1 cellular context compared by ENCODE assay signal in the genomic region with DNA sequence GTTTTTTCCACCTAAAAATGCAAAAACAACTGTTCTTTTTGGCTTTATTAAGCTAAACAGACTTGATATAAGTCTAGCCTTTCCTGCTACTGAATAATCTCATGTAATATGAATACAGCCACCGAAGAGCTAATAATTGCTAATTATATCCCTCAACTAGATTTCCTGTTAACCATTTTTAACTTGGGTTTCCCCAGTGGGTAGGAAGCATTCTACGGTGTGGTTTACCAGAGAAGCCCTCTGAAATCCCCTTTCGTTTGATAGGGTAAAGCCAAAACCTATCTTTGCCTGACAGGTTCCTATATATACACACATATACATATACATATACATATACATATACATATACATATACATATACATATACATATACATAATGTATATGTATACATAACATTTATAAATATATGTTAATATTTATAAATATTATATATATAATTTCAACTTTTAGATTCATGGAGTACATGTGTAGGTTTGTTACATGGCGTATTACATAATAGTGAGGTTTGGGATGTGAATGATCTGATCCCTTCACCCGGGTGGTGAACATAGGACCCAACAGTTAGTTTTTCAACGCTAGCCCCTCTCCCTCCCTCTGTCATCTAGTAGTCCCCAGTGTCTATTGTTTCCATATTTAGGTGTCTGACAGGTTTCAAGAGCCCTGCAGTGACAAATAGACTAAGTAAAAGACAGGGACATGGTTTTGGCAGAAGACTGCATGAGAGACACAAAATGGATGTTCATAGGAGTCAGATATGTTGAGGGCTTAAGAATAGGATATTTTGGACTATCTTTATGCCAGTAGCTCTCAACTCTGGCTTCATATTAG.
TF ChIP-seq lines count a peak whose summit lies in the region.

No MANE protein-coding gene starts in this region.

TF ChIP-seq in SK-N-SH treated with all-trans-retinoic acid at 6 μM for 48 hours, 23 proteins besides CTCF, POLR2A, EP300 and RAD21 (continued from another document):
- TF ChIP-seq RARB (CRISPR knock-in tag; IDR thresholded peaks at IDR 0.05) (no peak), BACH2 (CRISPR knock-in tag; IDR thresholded peaks at IDR 0.05; ENCODE audit: borderline replicate concordance) (no peak), ZNF8 (CRISPR knock-in tag; IDR thresholded peaks at IDR 0.05) (no peak)
